In genomic region chr7:5525271-5526189, GRCh38 we compare ENCODE assay signal across 1 cellular context.
A peak's percentile ranks its signal among the peaks of the same experiment; 100 is the strongest.
TF ChIP-seq lines count a peak whose summit lies in the region.

No MANE protein-coding gene starts in this region.

TF ChIP-seq in K562, 482 proteins besides CTCF, POLR2A, EP300 and RAD21 (continued from another document and continues in another):
- TF ChIP-seq VEZF1 (CRISPR knock-in tag; IDR thresholded peaks at IDR 0.05) = peak; percentile 24; the same call in 1 of the 2 replicates
- TF ChIP-seq NR1H2 (CRISPR knock-in tag; IDR thresholded peaks at IDR 0.05) = no peak
- TF ChIP-seq BACH1 (tag; IDR thresholded peaks at IDR 0.05) = no peak
- TF ChIP-seq E2F5 (CRISPR knock-in tag; IDR thresholded peaks at IDR 0.05) = peak; percentile 95
- TF ChIP-seq SOX6 (IDR thresholded peaks at IDR 0.05) = no peak
- TF ChIP-seq ZBTB33 (CRISPR knock-in tag; IDR thresholded peaks at IDR 0.05) = no peak
- no peak for TF ChIP-seq RBBP5 (IDR thresholded peaks at IDR 0.05; ENCODE audit: borderline replicate concordance, insufficient read depth, low read length, poor library complexity, severe bottlenecking)
- TF ChIP-seq PTTG1 (tag; IDR thresholded peaks at IDR 0.05; ENCODE audit: low read depth) = no peak
- no peak for TF ChIP-seq BRF1 (IDR thresholded peaks at IDR 0.05; ENCODE audit: borderline replicate concordance, extremely low read depth, insufficient read length)
- no peak for TF ChIP-seq TRIM25 (IDR thresholded peaks at IDR 0.05; ENCODE audit: borderline replicate concordance)
- no peak for TF ChIP-seq ZNF644 (tag; IDR thresholded peaks at IDR 0.05; ENCODE audit: low read depth)
- no peak for TF ChIP-seq CLOCK (CRISPR knock-in tag; IDR thresholded peaks at IDR 0.05; ENCODE audit: borderline replicate concordance)
- TF ChIP-seq RHOXF2B (CRISPR knock-in tag; conservative IDR thresholded peaks at IDR 0.05) = no peak
- TF ChIP-seq CEBPG (CRISPR knock-in tag; IDR thresholded peaks at IDR 0.05) = peak; percentile 50
- TF ChIP-seq CEBPG (tag; conservative IDR thresholded peaks at IDR 0.05 in 1 of 2, IDR thresholded peaks at IDR 0.05 in 1 of 2) = no peak
- TF ChIP-seq ZNF384 (IDR thresholded peaks at IDR 0.05; ENCODE audit: low read depth, low read length) = no peak
- TF ChIP-seq ZNF449 (CRISPR knock-in tag; IDR thresholded peaks at IDR 0.05) = no peak
- TF ChIP-seq ZNF165 (CRISPR knock-in tag; IDR thresholded peaks at IDR 0.05; ENCODE audit: borderline replicate concordance) = no peak
- TF ChIP-seq RBM25 (IDR thresholded peaks at IDR 0.05; ENCODE audit: low read depth, low read length, severe bottlenecking) = no peak
- 0 out of 2 replicates have a peak, but pooled peaks have one; percentile 69 for TF ChIP-seq ZKSCAN8 (CRISPR knock-in tag; IDR thresholded peaks at IDR 0.05)
- peak; percentile 100 for TF ChIP-seq ZNF24 (IDR thresholded peaks at IDR 0.05)
- no peak for TF ChIP-seq ZNF277 (CRISPR knock-in tag; IDR thresholded peaks at IDR 0.05; ENCODE audit: borderline replicate concordance)
- TF ChIP-seq ESRRB (CRISPR knock-in tag; IDR thresholded peaks at IDR 0.05; ENCODE audit: borderline replicate concordance) = peak; percentile 73; the same call in 1 of the 2 replicates
- TF ChIP-seq E2F6 (IDR thresholded peaks at IDR 0.05; ENCODE audit: borderline replicate concordance in 1 of 2, extremely low read depth in 1 of 2, insufficient read depth in 1 of 2, insufficient read length in 1 of 2, low read depth in 1 of 2, low read length in 1 of 2, poor library complexity in 1 of 2, severe bottlenecking in 1 of 2) = no peak
- TF ChIP-seq U2AF2 (optimal IDR thresholded peaks at IDR 0.05; ENCODE audit: low read depth, low read length) = no peak
- no peak; the same call in 1 of the 2 replicates for TF ChIP-seq CBFA2T2 (conservative IDR thresholded peaks at IDR 0.05)
- peak in 1 of 2 experiments; percentile 26; a peak in 1 of 4 replicates for TF ChIP-seq HDAC1 (IDR thresholded peaks at IDR 0.05)
- TF ChIP-seq RBFOX2 (IDR thresholded peaks at IDR 0.05; ENCODE audit: low read depth, low read length) = no peak; the same call in 1 of the 2 replicates
- TF ChIP-seq RBM15 (IDR thresholded peaks at IDR 0.05; ENCODE audit: insufficient read depth, low read length) = no peak
- TF ChIP-seq MEF2A (IDR thresholded peaks at IDR 0.05; ENCODE audit: control insufficient read depth, low read depth, low read length) = 0 out of 2 replicates have a peak, but pooled peaks have one; percentile 4
- TF ChIP-seq ELK1 (CRISPR knock-in tag; IDR thresholded peaks at IDR 0.05) = no peak
- no peak for TF ChIP-seq ZFPM2 (CRISPR knock-in tag; IDR thresholded peaks at IDR 0.05)
- no peak for TF ChIP-seq TGIF2 (CRISPR knock-in tag; IDR thresholded peaks at IDR 0.05)
- peak in 1 of 2 experiments; percentile 83; a peak in 2 of 4 replicates for TF ChIP-seq MLX (CRISPR knock-in tag; conservative IDR thresholded peaks at IDR 0.05)
- peak; percentile 67 for TF ChIP-seq POLR2H (tag; IDR thresholded peaks at IDR 0.05; ENCODE audit: low read depth)
- TF ChIP-seq ZNF586 (CRISPR knock-in tag; conservative IDR thresholded peaks at IDR 0.05) = no peak; the same call in 1 of the 2 replicates
- no peak for TF ChIP-seq ZBTB34 (CRISPR knock-in tag; IDR thresholded peaks at IDR 0.05)
- TF ChIP-seq HES1 (IDR thresholded peaks at IDR 0.05; ENCODE audit: low read depth) = no peak
- peak; percentile 33; the same call in 1 of the 2 replicates for TF ChIP-seq ZBTB9 (CRISPR knock-in tag; IDR thresholded peaks at IDR 0.05)
- peak; percentile 59 for TF ChIP-seq ARID1B (IDR thresholded peaks at IDR 0.05)
- TF ChIP-seq GTF2B (IDR thresholded peaks at IDR 0.05; ENCODE audit: extremely low read depth, insufficient read length) = no peak
- no peak for TF ChIP-seq SMARCC2 (IDR thresholded peaks at IDR 0.05; ENCODE audit: low read depth)
